Comparison of ENCODE assay signal across 1 cellular context in the genomic region with DNA sequence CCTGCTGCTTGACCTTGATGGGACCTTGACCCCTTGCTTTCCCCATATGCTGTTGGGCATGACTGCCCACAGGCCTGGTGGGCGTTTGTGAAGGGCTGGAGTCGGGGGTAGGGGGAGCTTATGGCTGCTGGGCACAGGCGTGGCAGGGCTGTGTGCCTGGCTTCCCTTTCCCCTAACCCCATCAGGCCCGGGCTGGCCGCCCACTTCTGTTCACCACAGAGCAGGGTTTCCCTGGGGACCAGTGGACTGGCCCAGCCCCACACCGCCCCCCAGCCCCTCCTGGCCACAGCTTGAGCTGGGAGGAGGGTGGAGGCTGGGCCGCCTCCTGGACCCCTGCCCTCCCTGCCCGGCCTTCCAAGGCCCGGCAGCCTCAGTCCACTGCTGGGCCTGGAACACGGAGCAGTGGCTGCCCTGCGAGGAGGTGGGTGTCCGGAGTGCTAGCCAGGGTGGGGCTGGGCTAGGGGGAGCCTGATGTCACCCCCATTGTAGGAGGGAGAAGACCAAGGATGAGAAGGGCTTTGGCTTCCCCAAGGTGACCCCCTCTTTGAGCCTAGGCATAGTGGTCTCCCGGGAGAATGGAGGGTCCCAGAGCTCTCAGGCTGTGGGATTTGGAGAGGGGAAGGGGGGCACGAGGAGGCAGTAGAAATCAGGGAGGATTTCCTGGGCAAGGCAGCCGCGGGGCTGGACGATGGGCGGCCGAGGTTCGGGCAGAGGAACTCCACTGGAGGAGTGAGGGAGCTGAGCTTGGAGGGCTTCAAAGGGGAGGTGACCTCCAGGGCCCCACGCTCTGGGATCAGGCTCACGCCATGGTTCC.
TF ChIP-seq lines count a peak whose summit lies in the region.

A gene with protein sequence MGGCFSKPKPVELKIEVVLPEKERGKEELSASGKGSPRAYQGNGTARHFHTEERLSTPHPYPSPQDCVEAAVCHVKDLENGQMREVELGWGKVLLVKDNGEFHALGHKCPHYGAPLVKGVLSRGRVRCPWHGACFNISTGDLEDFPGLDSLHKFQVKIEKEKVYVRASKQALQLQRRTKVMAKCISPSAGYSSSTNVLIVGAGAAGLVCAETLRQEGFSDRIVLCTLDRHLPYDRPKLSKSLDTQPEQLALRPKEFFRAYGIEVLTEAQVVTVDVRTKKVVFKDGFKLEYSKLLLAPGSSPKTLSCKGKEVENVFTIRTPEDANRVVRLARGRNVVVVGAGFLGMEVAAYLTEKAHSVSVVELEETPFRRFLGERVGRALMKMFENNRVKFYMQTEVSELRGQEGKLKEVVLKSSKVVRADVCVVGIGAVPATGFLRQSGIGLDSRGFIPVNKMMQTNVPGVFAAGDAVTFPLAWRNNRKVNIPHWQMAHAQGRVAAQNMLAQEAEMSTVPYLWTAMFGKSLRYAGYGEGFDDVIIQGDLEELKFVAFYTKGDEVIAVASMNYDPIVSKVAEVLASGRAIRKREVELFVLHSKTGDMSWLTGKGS (plus strand): TSS at position 373 of the 814 bp plus-strand sequence. CDS start 690 bp downstream, outside the sequence.

TF ChIP-seq in H1, 55 proteins besides CTCF, POLR2A, EP300 and RAD21:
- no peak for TF ChIP-seq ZNF274 (IDR thresholded peaks at IDR 0.05; ENCODE audit: borderline replicate concordance, extremely low read depth, low read length)
- no peak for TF ChIP-seq BRCA1 (IDR thresholded peaks at IDR 0.05; ENCODE audit: low read depth, low read length)
- no peak for TF ChIP-seq EZH2 (IDR thresholded peaks at IDR 0.05; ENCODE audit: low read depth, low read length, severe bottlenecking)
- TF ChIP-seq SP4 (IDR thresholded peaks at IDR 0.05; ENCODE audit: low read length) = no peak
- TF ChIP-seq RFX5 (IDR thresholded peaks at IDR 0.05; ENCODE audit: borderline replicate concordance, low read depth, low read length) = no peak
- TF ChIP-seq BACH1 (IDR thresholded peaks at IDR 0.05; ENCODE audit: low read length) = no peak
- no peak for TF ChIP-seq TEAD4 (IDR thresholded peaks at IDR 0.05; ENCODE audit: low read depth, low read length)
- TF ChIP-seq GABPA (IDR thresholded peaks at IDR 0.05; ENCODE audit: borderline replicate concordance, insufficient read depth, low read length) = no peak
- no peak for TF ChIP-seq TAF7 (optimal IDR thresholded peaks at IDR 0.05; ENCODE audit: borderline replicate concordance, low read depth, low read length)
- no peak for TF ChIP-seq CHD2 (IDR thresholded peaks at IDR 0.05; ENCODE audit: low read length)
- no peak for TF ChIP-seq JUN (IDR thresholded peaks at IDR 0.05; ENCODE audit: low read depth, low read length)
- no peak for TF ChIP-seq BCL11A (IDR thresholded peaks at IDR 0.05; ENCODE audit: low read depth in 2 of 2, low read length in 2 of 2)
- no peak for TF ChIP-seq GTF2F1 (IDR thresholded peaks at IDR 0.05; ENCODE audit: borderline replicate concordance, low read depth, low read length)
TF ChIP-seq in H1: peak in this region for 0.
